In the genomic region with DNA sequence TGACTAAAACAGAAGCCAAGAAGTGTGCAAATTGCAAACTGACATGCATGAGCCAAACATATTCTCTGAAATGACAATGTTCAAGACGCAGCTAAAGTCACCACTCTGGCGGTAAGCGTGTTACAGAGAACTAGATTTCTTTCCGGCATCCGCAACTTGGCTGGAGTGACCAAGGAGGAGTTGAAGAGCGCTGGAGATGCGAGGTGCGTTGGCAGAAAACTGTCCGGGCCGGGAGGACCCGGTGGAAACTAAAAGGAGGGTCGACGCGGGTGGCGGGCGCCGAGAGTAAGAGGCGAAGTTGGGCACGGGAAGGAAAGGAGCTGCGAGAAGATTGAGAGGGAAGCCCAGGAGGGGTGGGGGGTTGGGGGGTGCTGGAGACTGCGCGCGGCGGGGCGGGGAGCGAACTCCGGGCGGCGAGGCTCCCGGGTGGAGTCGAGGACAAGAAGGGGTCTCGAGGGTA, we compare ENCODE assay signal across 8 cellular contexts. TPM values are rescaled to one million over a fixed set of nuclear protein-coding genes. Genes with fewer than 3 reads are reported as not detected.
A peak's percentile ranks its signal among the peaks of the same experiment; 100 is the strongest.
DNase-seq lines count a peak whose midpoint lies in the region; ATAC-seq, FAIRE-seq and TF ChIP-seq lines count a peak whose summit lies in the region.

No MANE protein-coding gene starts in this region.

- no peak overlapping the region for H2AFZ ChIP-seq in Karpas-422 (ENCODE audit: low read length)

- no peaks in the 10 kb centered on the region for H3K27me3 ChIP-seq in Karpas-422 (ENCODE audit: low read length)

- no peaks in the 10 kb centered on the region for H3K9me2 ChIP-seq in Karpas-422 (replicated peaks; ENCODE audit: insufficient read depth, low read length)

- no peak for TF ChIP-seq CTCF in osteocyte (IDR thresholded peaks at IDR 0.05)

- H3K9me3 Mint-ChIP-seq in activated CD8-positive, alpha-beta memory T cell treated with anti-CD3 and anti-CD28 coated beads, Interleukin-2, amount 10 ng/mL, durations not matched to agents 7 days and 5 days (ENCODE audit: low read depth) = no peaks in the 10 kb centered on the region
- H3K9me3 Mint-ChIP-seq in osteocyte (ENCODE audit: unreplicated experiment) = no peaks in the 10 kb centered on the region

- peaks cover 10% of the 10 kb centered on the region; the same call in 1 of the 2 replicates for H4K20me1 ChIP-seq in Karpas-422 (ENCODE audit: insufficient read depth, low read depth, low read length)

- H3K27me3 Mint-ChIP-seq in activated CD8-positive, alpha-beta memory T cell treated with anti-CD3 and anti-CD28 coated beads, Interleukin-2, amount 10 ng/mL, durations not matched to agents 7 days and 5 days = no peaks in the 10 kb centered on the region
- H3K27me3 Mint-ChIP-seq in osteocyte (ENCODE audit: unreplicated experiment) = no peaks in the 10 kb centered on the region

- H3K36me3 ChIP-seq in Karpas-422 (ENCODE audit: insufficient read depth, low read length) = peaks cover 25% of the 10 kb centered on the region

- H3K9me3 ChIP-seq in Karpas-422 (ENCODE audit: low read length) = no peaks in the 10 kb centered on the region

- H3K4me1 Mint-ChIP-seq in activated CD8-positive, alpha-beta memory T cell treated with anti-CD3 and anti-CD28 coated beads, Interleukin-2, amount 10 ng/mL, durations not matched to agents 7 days and 5 days = peaks cover 42% of the 10 kb centered on the region
- peaks cover 20% of the 10 kb centered on the region for H3K4me1 Mint-ChIP-seq in osteocyte (ENCODE audit: unreplicated experiment)

- peak overlapping the region; percentile 86 for H3K9ac ChIP-seq in Karpas-422 (ENCODE audit: low read length)

- H3K79me2 ChIP-seq in Karpas-422 (ENCODE audit: low read length) = peaks cover 55% of the 10 kb centered on the region

- peaks cover 85% of the 10 kb centered on the region for H3K4me1 ChIP-seq in Karpas-422 (ENCODE audit: low read length)

- FAIRE-seq in GM19239 (lab: Jason Lieb, UNC) = no peak

- H3K36me3 Mint-ChIP-seq in activated CD8-positive, alpha-beta memory T cell treated with anti-CD3 and anti-CD28 coated beads, Interleukin-2, amount 10 ng/mL, durations not matched to agents 7 days and 5 days = peaks cover 20% of the 10 kb centered on the region
- peaks cover 4% of the 10 kb centered on the region for H3K36me3 Mint-ChIP-seq in osteocyte (ENCODE audit: unreplicated experiment)

- peak overlapping the region; percentile 79 for H3K4me3 ChIP-seq in Karpas-422 (ENCODE audit: low read length)

- H3K4me2 ChIP-seq in Karpas-422 (ENCODE audit: low read depth, low read length, poor library complexity, severe bottlenecking) = peak overlapping the region; percentile 88

- ATAC-seq in activated CD8-positive, alpha-beta memory T cell treated with anti-CD3 and anti-CD28 coated beads, Interleukin-2, amount 10 ng/mL, durations not matched to agents 7 days and 5 days = peak; percentile 34
- no peak for ATAC-seq in esophagus mucosa

- peak; percentile 58 for DNase-seq in AG20443 (ENCODE audit: low spot score)
- peak; percentile 48 for DNase-seq in GM19239 (ENCODE audit: insufficient read length, low spot score)
- peak; percentile 78 for DNase-seq in Karpas-422
- DNase-seq in activated CD8-positive, alpha-beta memory T cell treated with anti-CD3 and anti-CD28 coated beads, Interleukin-2, amount 10 ng/mL, durations not matched to agents 7 days and 5 days = peak; percentile 70
- peak; percentile 23 for DNase-seq in fibroblast of peridontal ligament (ENCODE audit: extremely low read depth)
- no peak for DNase-seq in osteocyte (ENCODE audit: extremely low spot score, unreplicated experiment)
- DNase-seq in GDM1 (lab: John Stamatoyannopoulos, UW) = no peak

- peak overlapping the region; percentile 94 for H3K27ac ChIP-seq in Karpas-422 (ENCODE audit: low read length)

- H3K27ac Mint-ChIP-seq in activated CD8-positive, alpha-beta memory T cell treated with anti-CD3 and anti-CD28 coated beads, Interleukin-2, amount 10 ng/mL, durations not matched to agents 7 days and 5 days = peak overlapping the region; percentile 100
- H3K27ac Mint-ChIP-seq in osteocyte (ENCODE audit: unreplicated experiment) = peak overlapping the region; percentile 90

- CTCF ChIA-PET in activated CD8-positive, alpha-beta memory T cell treated with anti-CD3 and anti-CD28 coated beads, Interleukin-2, amount 10 ng/mL, durations not matched to agents 7 days and 5 days (lab: Charles Lee) = interaction anchor here (1.1 to 1.6 kb wide), 3 partner anchors 20 to 126 kb away, joined by 4 read pairs; a partner anchor contains a TSS

- H3K4me3 Mint-ChIP-seq in activated CD8-positive, alpha-beta memory T cell treated with anti-CD3 and anti-CD28 coated beads, Interleukin-2, amount 10 ng/mL, durations not matched to agents 7 days and 5 days = peak overlapping the region; percentile 98
- H3K4me3 Mint-ChIP-seq in osteocyte (ENCODE audit: unreplicated experiment) = peak overlapping the region; percentile 99

RNA-seq across cellular contexts. Expression of a gene that starts 0.8 kb away (rescaled TPM):
- 222 and 271 TPM in 2 replicates for total RNA-seq in Karpas-422 (2014; rRNA removed; shearing (Covaris generic); ENCODE audit: low replicate concordance)
- 10 to 100 TPM; 66.3 to 82.8 TPM for total RNA-seq in activated CD8-positive, alpha-beta memory T cell treated with anti-CD3 and anti-CD28 coated beads, Interleukin-2, amount 10 ng/mL, durations not matched to agents 7 days and 5 days
- 28.0 and 31.5 TPM in 2 replicates for total RNA-seq in osteocyte
- total RNA-seq in esophagus mucosa = 8.5 TPM

RNA-seq across cellular contexts. Expression of a gene that starts 52.0 kb away (rescaled TPM):
- 53.2 and 85.2 TPM in 2 replicates for total RNA-seq in Karpas-422 (2014; rRNA removed; shearing (Covaris generic); ENCODE audit: low replicate concordance)
- 1 to 10 TPM; 9.6 to 9.9 TPM for total RNA-seq in activated CD8-positive, alpha-beta memory T cell treated with anti-CD3 and anti-CD28 coated beads, Interleukin-2, amount 10 ng/mL, durations not matched to agents 7 days and 5 days
- total RNA-seq in osteocyte (28.4 and 29.4 TPM in 2 replicates), esophagus mucosa (14.8 TPM)

Comparison
In these comparisons a context has a peak if more than half of its experiments do, and no peak if none do; other contexts are left out.
1. DNase-seq: peak in AG20443 (single experiment), GM19239 (single experiment), Karpas-422 (single experiment), activated CD8-positive, alpha-beta memory T cell treated with anti-CD3 and anti-CD28 coated beads, Interleukin-2, amount 10 ng/mL, durations not matched to agents 7 days and 5 days (single experiment) and fibroblast of peridontal ligament (single experiment); none in osteocyte (single experiment) and GDM1 (single experiment).